18 cellular contexts compared by ENCODE assay signal in the genomic region with DNA sequence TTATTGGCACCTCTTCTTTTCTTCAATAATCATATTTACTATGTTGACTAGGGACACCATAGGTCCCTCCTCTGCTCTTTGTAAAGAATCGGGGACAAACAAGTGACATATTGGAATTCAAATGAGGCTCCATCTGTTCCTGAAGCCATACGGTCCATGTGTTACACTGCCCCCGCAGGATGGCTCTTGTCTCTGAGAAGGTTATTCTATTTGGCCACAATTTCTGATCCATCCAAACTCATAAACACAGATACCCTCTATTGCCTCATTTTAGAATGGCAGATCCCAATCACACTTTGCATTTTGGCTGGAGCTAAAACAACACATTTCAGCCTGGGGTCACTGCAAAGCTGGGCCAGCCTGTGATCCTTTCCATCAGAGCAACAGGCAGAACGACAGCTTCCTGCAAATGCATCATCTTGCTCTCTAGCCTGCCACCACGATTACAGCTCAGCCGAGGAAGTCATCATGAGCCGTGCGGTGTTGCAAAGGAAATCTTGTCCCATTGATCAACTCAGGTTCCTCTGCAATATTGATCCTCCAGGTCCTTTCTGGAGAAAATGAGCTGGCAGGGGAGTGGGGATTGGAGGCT.
A peak's percentile ranks its signal among the peaks of the same experiment; 100 is the strongest.
DNase-seq lines count a peak whose midpoint lies in the region; ATAC-seq and TF ChIP-seq lines count a peak whose summit lies in the region.
"Had no signal": no experiment of that assay in that cellular context is flagged by ENCODE, and none has a peak within 500 bp of the region (broad histone marks: within the 10 kb centered on the region; RNA-seq: fewer than 3 reads in every experiment).

No MANE protein-coding gene starts in this region.

- H3K27ac Mint-ChIP-seq in H9 = 0 out of 7 replicates have a peak overlapping the region, but pooled peaks of 1 of the 3 experiments have one; percentile 21
- H3K27ac Mint-ChIP-seq: activated T-helper 17 cell treated with anti-CD3 and anti-CD28 coated beads, Interleukin-2, amount 50 U/mL, for 72 hours had no signal

- H3K27ac ChIP-seq in AG04450 (ENCODE audit: low read depth, low read length) (no peak overlapping the region), H9 (ENCODE audit: insufficient read length, low read depth, low read length) (no peak overlapping the region), WERI-Rb-1 (peak overlapping the region; percentile 23)
- H3K27ac ChIP-seq: body of pancreas, epithelial cell of prostate, pancreas had no signal

- no CpG with 5 or more reads among the region's 8 CpGs for WGBS in H9 (ENCODE audit: extremely low coverage, insufficient read length, low lambda C conversion rate)

- H3K4me3 ChIP-seq in AG04450 (ENCODE audit: low read depth, low read length) (no peak overlapping the region), WERI-Rb-1 (ENCODE audit: low read depth, low read length) (no peak overlapping the region), kidney epithelial cell (ENCODE audit: low read depth, low read length) (no peak overlapping the region)
- H3K4me3 ChIP-seq: body of pancreas, pancreas had no signal

- H3T11ph ChIP-seq in H9 (ENCODE audit: low read length) = no peak overlapping the region

- H3K79me1 ChIP-seq in H9 (ENCODE audit: insufficient read depth, low read depth, low read length, poor library complexity, severe bottlenecking) = no peaks in the 10 kb centered on the region

- no peak overlapping the region for H2AFZ ChIP-seq in H9 (ENCODE audit: low read length)

- H3K9me3 ChIP-seq in AG04450 (ENCODE audit: control insufficient read depth, insufficient read depth, low read length) = no peaks in the 10 kb centered on the region
- H3K9me3 ChIP-seq in H9 (ENCODE audit: control insufficient read depth, low read depth, low read length) = no peaks in the 10 kb centered on the region
- H3K9me3 ChIP-seq in WERI-Rb-1 (ENCODE audit: severe bottlenecking) = no peaks in the 10 kb centered on the region
- H3K9me3 ChIP-seq: body of pancreas, pancreas had no signal

- H4K91ac ChIP-seq in H9 (ENCODE audit: insufficient read length, low read depth, low read length) = no peak overlapping the region

- CTCF ChIA-PET in AG04450 (lab: Charles Lee) = interaction anchor here (1.2 kb wide), 2 partner anchors 14 to 170 kb away, joined by 3 to 5 read pairs; no protein-coding TSS in a partner anchor

- no peak overlapping the region for H2AK5ac ChIP-seq in H9 (ENCODE audit: insufficient read length, low read length)

- H2BK12ac ChIP-seq in H9 (ENCODE audit: insufficient read length, low read depth, low read length) = no peak overlapping the region

- POLR2A ChIA-PET in AG04450 (lab: Yijun Ruan, JAX) = no interaction called here

- H4K5ac ChIP-seq in H9 (ENCODE audit: insufficient read length, low read depth, low read length) = no peak overlapping the region

- no peaks in the 10 kb centered on the region for H3K23me2 ChIP-seq in H9 (ENCODE audit: insufficient read length, low read depth, low read length, poor library complexity, severe bottlenecking)

- ATAC-seq in GM18861 (IDR thresholded peaks at IDR 0.05; ENCODE audit: unreplicated experiment) (no peak), GM18873 (IDR thresholded peaks at IDR 0.05; ENCODE audit: low FRiP score, unreplicated experiment) (no peak)
- ATAC-seq: activated T-helper 17 cell treated with anti-CD3 and anti-CD28 coated beads, Interleukin-2, amount 50 U/mL, for 72 hours; body of pancreas; stimulated activated effector memory CD8-positive, alpha-beta T cell treated with anti-CD3 and anti-CD28 coated beads, Interleukin-12 subunit alpha, Interleukin-12 subunit beta, amount 100 ng/mL, for 72 hours had no signal

- no peak overlapping the region for H2BK15ac ChIP-seq in H9 (ENCODE audit: low read depth, low read length)

- H3K56ac ChIP-seq in H9 (ENCODE audit: insufficient read length, low read depth, low read length) = no peak overlapping the region

- H3K14ac ChIP-seq in H9 (ENCODE audit: insufficient read depth, low read length) = no peak overlapping the region

- H3K36me3 ChIP-seq in WERI-Rb-1 (no peaks in the 10 kb centered on the region; the same call in 1 of the 2 replicates), kidney epithelial cell (ENCODE audit: control insufficient read depth, insufficient read depth, low read length) (no peaks in the 10 kb centered on the region)
- H3K36me3 ChIP-seq: pancreas had no signal

- H3K27me3 ChIP-seq in AG04450 (ENCODE audit: control insufficient read depth, insufficient read depth, low read length) = no peaks in the 10 kb centered on the region
- no peaks in the 10 kb centered on the region for H3K27me3 ChIP-seq in H9 (ENCODE audit: insufficient read depth, low read length)
- H3K27me3 ChIP-seq in WERI-Rb-1 (ENCODE audit: insufficient read depth, low read depth, severe bottlenecking) = no peaks in the 10 kb centered on the region
- H3K27me3 ChIP-seq in kidney epithelial cell (ENCODE audit: control insufficient read depth, insufficient read depth, low read length) = no peaks in the 10 kb centered on the region
- H3K27me3 ChIP-seq: body of pancreas, pancreas had no signal

- H3K4ac ChIP-seq in H9 (ENCODE audit: low read depth, low read length) = no peak overlapping the region

- no peak overlapping the region for H2BK120ac ChIP-seq in H9 (ENCODE audit: low read depth, low read length, poor library complexity, severe bottlenecking)

- DNase-seq in AG04450 (ENCODE audit: low read depth, low spot score) (no peak), H9 (no peak), WERI-Rb-1 (peak; percentile 35), kidney epithelial cell (ENCODE audit: low read depth) (no peak), NCI-H748 (lab: John Stamatoyannopoulos, UW; ENCODE audit: unreplicated experiment) (no peak)
- no peak for DNase-seq in stimulated activated CD4-positive, alpha-beta T cell treated with anti-CD3 and anti-CD28 coated beads, Interleukin-2, amount 100 ng/mL, for 48 hours
- DNase-seq: activated CD4-positive, alpha-beta T cell treated with anti-CD3 and anti-CD28 coated beads, Interleukin-2, amount 50 U/mL, for 1 hour; body of pancreas; hypothalamus; NCI-H1930; OCI-M1; pancreas; stimulated activated CD4-positive, alpha-beta T cell treated with anti-CD3 and anti-CD28 coated beads, Interleukin-1b, Interleukin-23, amount 100 ng/mL, for 48 hours had no signal

- H3K23ac ChIP-seq in H9 (ENCODE audit: insufficient read length, low read depth, low read length) = no peak overlapping the region

- no peaks in the 10 kb centered on the region for H4K20me1 ChIP-seq in H9 (ENCODE audit: control insufficient read depth, insufficient read depth, insufficient read length)

- no peak overlapping the region for H3K4me3 Mint-ChIP-seq in H9
- H3K4me3 Mint-ChIP-seq: activated T-helper 17 cell treated with anti-CD3 and anti-CD28 coated beads, Interleukin-2, amount 50 U/mL, for 72 hours; stimulated activated effector memory CD8-positive, alpha-beta T cell treated with anti-CD3 and anti-CD28 coated beads, Interleukin-12 subunit alpha, Interleukin-12 subunit beta, amount 100 ng/mL, for 72 hours had no signal

- no peak overlapping the region for H2BK5ac ChIP-seq in H9 (ENCODE audit: insufficient read length, low read length)

- peaks cover 9 to 22% (median 17%) of the 10 kb centered on the region in 3 experiments; a peak in 6 of 7 replicates for H3K36me3 Mint-ChIP-seq in H9 (ENCODE audit: insufficient read depth in 1 of 3, low read depth in 3 of 3)
- H3K36me3 Mint-ChIP-seq: stimulated activated effector memory CD8-positive, alpha-beta T cell treated with anti-CD3 and anti-CD28 coated beads, Interleukin-12 subunit alpha, Interleukin-12 subunit beta, amount 100 ng/mL, for 72 hours had no signal

- H3K4me1 Mint-ChIP-seq in H9 = peaks cover 36 to 38% of the 10 kb centered on the region in 2 experiments

- H3K18ac ChIP-seq in H9 (ENCODE audit: insufficient read length, low read depth, low read length) = no peak overlapping the region

- no peaks in the 10 kb centered on the region; the same call in 1 of the 2 replicates for H3K4me1 ChIP-seq in H9 (ENCODE audit: insufficient read depth, low read length)
- H3K4me1 ChIP-seq: body of pancreas, pancreas had no signal

- H3K4me2 ChIP-seq in H9 (ENCODE audit: insufficient read depth, insufficient read length, low read length) = no peak overlapping the region

- H3K79me2 ChIP-seq in H9 (ENCODE audit: insufficient read depth, low read length) = no peaks in the 10 kb centered on the region

- H3K9me3 Mint-ChIP-seq in H9 = peaks cover 0 to 2% of the 10 kb centered on the region in 2 experiments; a peak in 1 of 5 replicates
- H3K9me3 Mint-ChIP-seq: activated T-helper 17 cell treated with anti-CD3 and anti-CD28 coated beads, Interleukin-2, amount 50 U/mL, for 72 hours; stimulated activated effector memory CD8-positive, alpha-beta T cell treated with anti-CD3 and anti-CD28 coated beads, Interleukin-12 subunit alpha, Interleukin-12 subunit beta, amount 100 ng/mL, for 72 hours had no signal

- no peak overlapping the region for H4K8ac ChIP-seq in H9 (replicated peaks; ENCODE audit: insufficient read length, low read depth, low read length)

- H3K9ac ChIP-seq in H9 (ENCODE audit: extremely low read depth, insufficient read length, low read length) = no peak overlapping the region

- no peaks in the 10 kb centered on the region for H3K27me3 Mint-ChIP-seq in H9 (ENCODE audit: low read depth)
- H3K27me3 Mint-ChIP-seq: activated T-helper 17 cell treated with anti-CD3 and anti-CD28 coated beads, Interleukin-2, amount 50 U/mL, for 72 hours had no signal

- TF ChIP-seq CTCF in AG04450 (IDR thresholded peaks at IDR 0.05; ENCODE audit: low read depth, low read length) (peak; percentile 7; the same call in 1 of the 2 replicates), H9 (conservative IDR thresholded peaks at IDR 0.05) (peak; percentile 57), WERI-Rb-1 (IDR thresholded peaks at IDR 0.05; ENCODE audit: low read depth, low read length) (peak; percentile 48), kidney epithelial cell (IDR thresholded peaks at IDR 0.05; ENCODE audit: insufficient read depth, low read length, poor library complexity, severe bottlenecking) (peak; percentile 13)

- H2BK20ac ChIP-seq in H9 (ENCODE audit: low read depth, low read length, poor library complexity, severe bottlenecking) = no peak overlapping the region

Comparison
In these comparisons a context has a peak if more than half of its experiments do, and no peak if none do; other contexts are left out.
1. CTCF ChIP-seq: peak in every context shown above with its lines; median percentile 57 in H9; 48 in WERI-Rb-1; 13 in kidney epithelial cell; 7 in AG04450.